Comparison of ENCODE assay signal across 16 cellular contexts in the genomic region with DNA sequence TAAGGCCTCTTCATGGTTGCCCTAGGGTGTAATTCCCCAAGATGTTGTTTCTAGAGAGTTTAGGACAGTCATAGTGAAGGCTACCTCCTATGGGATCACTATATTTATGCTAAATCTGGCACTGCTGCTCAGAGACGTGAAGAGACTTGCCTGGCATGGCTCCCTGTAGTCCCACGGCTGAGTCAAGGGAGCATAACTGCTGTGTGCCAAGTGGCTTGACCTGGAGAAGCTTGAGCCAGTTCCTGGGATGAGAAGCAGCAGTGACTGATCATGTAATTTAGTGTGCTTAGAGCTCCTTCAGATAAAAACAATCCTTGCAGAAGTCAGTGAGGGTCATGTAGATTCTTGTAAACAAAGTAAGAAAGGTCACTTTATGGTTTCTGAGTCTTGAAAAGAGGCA.
DNase-seq lines count a peak whose midpoint lies in the region; ATAC-seq, FAIRE-seq and TF ChIP-seq lines count a peak whose summit lies in the region.
"Had no signal": no experiment of that assay in that cellular context is flagged by ENCODE, and none has a peak within 500 bp of the region (broad histone marks: within the 10 kb centered on the region; RNA-seq: fewer than 3 reads in every experiment).

No MANE protein-coding gene starts in this region.

- TF ChIP-seq CTCF in fibroblast of lung (conservative IDR thresholded peaks at IDR 0.05 in 1 of 2, IDR thresholded peaks at IDR 0.05 in 1 of 2; ENCODE audit: low read depth in 1 of 2, low read length in 2 of 2): no peak

- intact Hi-C loops in posterior vena cava (cut with DNase I): no loop called here

- H3K27ac ChIP-seq in fibroblast of lung (ENCODE audit: insufficient read depth, low read length): no peak overlapping the region
- no peak overlapping the region for H3K27ac ChIP-seq in effector memory CD4-positive, alpha-beta T cell (ENCODE audit: insufficient read depth, low read length, poor library complexity, severe bottlenecking)
- H3K27ac ChIP-seq: C4-2B, prostate gland, stomach had no signal

- no peaks in the 10 kb centered on the region for H3K79me2 ChIP-seq in fibroblast of lung (ENCODE audit: control insufficient read depth, insufficient read depth, low read length)

- H3K9ac ChIP-seq in fibroblast of lung (ENCODE audit: insufficient read depth, low read length): no peak overlapping the region

- no peak for ATAC-seq in HG03175 (IDR thresholded peaks at IDR 0.05; ENCODE audit: unreplicated experiment)

- peak; percentile 53 for DNase-seq in GM04503 (ENCODE audit: low read depth)
- no peak for DNase-seq in RCC 7860 (ENCODE audit: low spot score)
- peak; percentile 71 to 80 for DNase-seq in fibroblast of lung (ENCODE audit: low read depth in 2 of 2)
- DNase-seq in posterior vena cava (ENCODE audit: low spot score): peak; percentile 82
- DNase-seq in NCI-H2171 (lab: John Stamatoyannopoulos, UW): no peak
- no peak for DNase-seq in superior temporal gyrus (ENCODE audit: extremely low spot score)
- no peak for DNase-seq in effector memory CD4-positive, alpha-beta T cell
- DNase-seq: activated naive CD4-positive, alpha-beta T cell treated with anti-CD3 and anti-CD28 coated beads, Interleukin-2, amount 10 ng/mL, durations not matched to agents 7 days and 5 days; GF-D8; hippocampal formation; NCI-H510A; SHP77 treated with DMSO at 0.1 percent for 48 hours; stomach had no signal

- no peaks in the 10 kb centered on the region for H4K20me1 ChIP-seq in fibroblast of lung (ENCODE audit: control insufficient read depth, extremely low read depth, insufficient read depth, low read length)

- H2AFZ ChIP-seq in fibroblast of lung (ENCODE audit: low read length): no peak overlapping the region

- H3K4me2 ChIP-seq in fibroblast of lung (ENCODE audit: extremely low read depth, insufficient read depth, low read length): peak overlapping the region; percentile 13

- FAIRE-seq in RCC 7860 (lab: Jason Lieb, UNC): peak; percentile 65

- H3K36me3 ChIP-seq in fibroblast of lung (ENCODE audit: control insufficient read depth, insufficient read depth, low read length): no peaks in the 10 kb centered on the region
- H3K36me3 ChIP-seq in effector memory CD4-positive, alpha-beta T cell (ENCODE audit: control insufficient read depth, insufficient read depth, low read length): no peaks in the 10 kb centered on the region
- H3K36me3 ChIP-seq: prostate gland, stomach had no signal

- H3K4me3 ChIP-seq in fibroblast of lung (replicated peaks in 1 of 4; ENCODE audit: control extremely low read depth in 1 of 4, insufficient read depth in 1 of 4, low read depth in 3 of 4, low read length in 4 of 4): no peak overlapping the region
- no peak overlapping the region for H3K4me3 ChIP-seq in effector memory CD4-positive, alpha-beta T cell (ENCODE audit: insufficient read depth, low read depth, low read length, poor library complexity, severe bottlenecking)
- H3K4me3 ChIP-seq: prostate gland, stomach had no signal

- H3K27me3 ChIP-seq in fibroblast of lung (ENCODE audit: control insufficient read depth, insufficient read depth, low read length): no peaks in the 10 kb centered on the region
- no peaks in the 10 kb centered on the region for H3K27me3 ChIP-seq in effector memory CD4-positive, alpha-beta T cell (replicated peaks; ENCODE audit: control insufficient read depth, insufficient read depth, low read length, poor library complexity, severe bottlenecking)
- H3K27me3 ChIP-seq: stomach had no signal

- no peaks in the 10 kb centered on the region for H3K9me3 ChIP-seq in fibroblast of lung (ENCODE audit: control insufficient read depth, insufficient read depth, low read depth, low read length)
- no peaks in the 10 kb centered on the region for H3K9me3 ChIP-seq in effector memory CD4-positive, alpha-beta T cell (ENCODE audit: control insufficient read depth, low read length)
- H3K9me3 ChIP-seq: prostate gland, stomach had no signal

- peaks cover 7% of the 10 kb centered on the region for H3K4me1 ChIP-seq in fibroblast of lung (ENCODE audit: control insufficient read depth, extremely low read depth, insufficient read depth, low read length)
- no peaks in the 10 kb centered on the region for H3K4me1 ChIP-seq in effector memory CD4-positive, alpha-beta T cell (ENCODE audit: control insufficient read depth, insufficient read depth, low read length, poor library complexity, severe bottlenecking)
- H3K4me1 ChIP-seq: prostate gland had no signal

Comparison
In these comparisons a context has a peak if more than half of its experiments do, and no peak if none do; other contexts are left out.
1. DNase-seq: peak in GM04503 (single experiment), fibroblast of lung (2 of 2) and posterior vena cava (single experiment); none in RCC 7860 (single experiment), NCI-H2171 (single experiment), superior temporal gyrus (single experiment) and effector memory CD4-positive, alpha-beta T cell (0 of 3).